In genomic region chr7:4613855-4614548, GRCh38 we compare ENCODE assay signal across 8 cellular contexts.
A peak's percentile ranks its signal among the peaks of the same experiment; 100 is the strongest.
DNase-seq lines count a peak whose midpoint lies in the region; ATAC-seq and TF ChIP-seq lines count a peak whose summit lies in the region.

No MANE protein-coding gene starts in this region.

- peaks cover 17% of the 10 kb centered on the region for H3K4me1 Mint-ChIP-seq in activated T-helper 1 cell treated with anti-CD3 and anti-CD28 coated beads, Interleukin-12 subunit alpha, Interleukin-12 subunit beta, Interleukin-2, Interleukin-4 antibody, amounts not matched to agents 30 ng/mL and 10 ng/mL and 1 ng/mL, durations not matched to agents 14 hours and 24 hours and 36 hours (ENCODE audit: low read depth)

- H3K79me2 ChIP-seq in parathyroid adenoma = no peaks in the 10 kb centered on the region

- no peaks in the 10 kb centered on the region for H3K27me3 Mint-ChIP-seq in activated T-helper 1 cell treated with anti-CD3 and anti-CD28 coated beads, Interleukin-12 subunit alpha, Interleukin-12 subunit beta, Interleukin-2, Interleukin-4 antibody, amounts not matched to agents 30 ng/mL and 10 ng/mL and 1 ng/mL, durations not matched to agents 14 hours and 24 hours and 36 hours (ENCODE audit: insufficient read depth)

- H3K9me3 ChIP-seq in BLaER1 treated with 17β-estradiol and CSF1 and Interleukin-3, amounts not matched to agents 10 nM and 100 nM (replicated peaks in 1 of 11) = no peaks in the 10 kb centered on the region
- no peaks in the 10 kb centered on the region for H3K9me3 ChIP-seq in SK-N-MC (ENCODE audit: low read depth, low read length)
- no peaks in the 10 kb centered on the region for H3K9me3 ChIP-seq in gastroesophageal sphincter
- H3K9me3 ChIP-seq in parathyroid adenoma (ENCODE audit: control insufficient read depth, low read length) = no peaks in the 10 kb centered on the region

- 47 to 59% methylated on average over 7 to 14 of the region's 15 CpGs for WGBS in gastroesophageal sphincter (ENCODE audit: low coverage in 1 of 2), 2 donors

- H3K27ac Mint-ChIP-seq in activated T-helper 1 cell treated with anti-CD3 and anti-CD28 coated beads, Interleukin-12 subunit alpha, Interleukin-12 subunit beta, Interleukin-2, Interleukin-4 antibody, amounts not matched to agents 30 ng/mL and 10 ng/mL and 1 ng/mL, durations not matched to agents 14 hours and 24 hours and 36 hours = no peak overlapping the region

- TF ChIP-seq CTCF in gastroesophageal sphincter (IDR thresholded peaks at IDR 0.05) (no peak), parathyroid adenoma (IDR thresholded peaks at IDR 0.05) (no peak)

- DNase-seq in SK-N-MC (ENCODE audit: low read depth, low spot score) (no peak), iPS-NIHi11 (ENCODE audit: low spot score) (no peak), NCI-H187 treated with DMSO at 0.1 percent for 48 hours (lab: John Stamatoyannopoulos, UW) (no peak)
- DNase-seq in activated T-helper 1 cell treated with anti-CD3 and anti-CD28 coated beads, Interleukin-12 subunit alpha, Interleukin-12 subunit beta, Interleukin-2, Interleukin-4 antibody, amounts not matched to agents 30 ng/mL and 10 ng/mL and 1 ng/mL, durations not matched to agents 14 hours and 24 hours and 36 hours (ENCODE audit: low spot score) = no peak
- DNase-seq in stimulated activated CD4-positive, alpha-beta T cell treated with anti-CD3 and anti-CD28 coated beads, Interleukin-2, amount 100 ng/mL, for 24 hours = no peak

- H3K4me1 ChIP-seq in BLaER1 treated with 17β-estradiol and CSF1 and Interleukin-3, amounts not matched to agents 10 nM and 100 nM = peaks cover 13 to 58% (median 20%) of the 10 kb centered on the region in 10 experiments
- H3K4me1 ChIP-seq in gastroesophageal sphincter (peaks cover 0 to 10% (median 6%) of the 10 kb centered on the region in 3 donors), parathyroid adenoma (peaks cover 18% of the 10 kb centered on the region)

- H3K9me3 Mint-ChIP-seq in activated T-helper 1 cell treated with anti-CD3 and anti-CD28 coated beads, Interleukin-12 subunit alpha, Interleukin-12 subunit beta, Interleukin-2, Interleukin-4 antibody, amounts not matched to agents 30 ng/mL and 10 ng/mL and 1 ng/mL, durations not matched to agents 14 hours and 24 hours and 36 hours = no peaks in the 10 kb centered on the region

- peak overlapping the region; percentile 95 for H2AFZ ChIP-seq in parathyroid adenoma

- H3K36me3 ChIP-seq in BLaER1 treated with 17β-estradiol and CSF1 and Interleukin-3, amounts not matched to agents 10 nM and 100 nM = no peaks in the 10 kb centered on the region
- no peaks in the 10 kb centered on the region for H3K36me3 ChIP-seq in SK-N-MC (ENCODE audit: insufficient read depth, low read length)
- no peaks in the 10 kb centered on the region for H3K36me3 ChIP-seq in gastroesophageal sphincter
- no peaks in the 10 kb centered on the region for H3K36me3 ChIP-seq in parathyroid adenoma (ENCODE audit: control insufficient read depth, insufficient read depth, low read length)

- TF ChIP-seq EP300 in gastroesophageal sphincter (IDR thresholded peaks at IDR 0.05) = no peak

- no peak for TF ChIP-seq POLR2A in gastroesophageal sphincter (IDR thresholded peaks at IDR 0.05)

- intact Hi-C loops in activated T-helper 1 cell treated with anti-CD3 and anti-CD28 coated beads, Interleukin-12 subunit alpha, Interleukin-12 subunit beta, Interleukin-2, Interleukin-4 antibody, amounts not matched to agents 30 ng/mL and 10 ng/mL and 1 ng/mL, durations not matched to agents 14 hours and 24 hours and 36 hours (cut with micrococcal nuclease) = loop anchor here (10.0 kb wide), 1 partner anchor 271 kb away; the partner anchor contains the start of gene RADIL

- no peaks in the 10 kb centered on the region for H4K20me1 ChIP-seq in BLaER1 treated with 17β-estradiol and CSF1 and Interleukin-3, amounts not matched to agents 10 nM and 100 nM

- H3K9ac ChIP-seq in BLaER1 treated with 17β-estradiol and CSF1 and Interleukin-3, amounts not matched to agents 10 nM and 100 nM = peak overlapping the region in 5 of 11 experiments; percentile 8 to 46 (median 23); a peak in 3 of 22 replicates
- H3K9ac ChIP-seq in SK-N-MC (ENCODE audit: insufficient read length) = peak overlapping the region; percentile 17
- H3K9ac ChIP-seq in parathyroid adenoma = no peak overlapping the region

- H3K36me3 Mint-ChIP-seq in activated T-helper 1 cell treated with anti-CD3 and anti-CD28 coated beads, Interleukin-12 subunit alpha, Interleukin-12 subunit beta, Interleukin-2, Interleukin-4 antibody, amounts not matched to agents 30 ng/mL and 10 ng/mL and 1 ng/mL, durations not matched to agents 14 hours and 24 hours and 36 hours (ENCODE audit: low read depth) = no peaks in the 10 kb centered on the region

- H3K4me2 ChIP-seq in BLaER1 treated with 17β-estradiol and CSF1 and Interleukin-3, amounts not matched to agents 10 nM and 100 nM = peak overlapping the region; percentile 61 to 95 (median 73)
- H3K4me2 ChIP-seq in parathyroid adenoma (ENCODE audit: low read length) = peak overlapping the region; percentile 33

- peaks cover 0 to 4% (median 0%) of the 10 kb centered on the region in 11 experiments; a peak in 1 of 22 replicates for H3K27me3 ChIP-seq in BLaER1 treated with 17β-estradiol and CSF1 and Interleukin-3, amounts not matched to agents 10 nM and 100 nM
- H3K27me3 ChIP-seq in gastroesophageal sphincter = no peaks in the 10 kb centered on the region
- H3K27me3 ChIP-seq in parathyroid adenoma (ENCODE audit: control insufficient read depth, insufficient read depth, low read length) = no peaks in the 10 kb centered on the region

- 0 out of 20 replicates have a peak overlapping the region, but pooled peaks of 1 of the 10 experiments have one; percentile 26 for H3K4me3 ChIP-seq in BLaER1 treated with 17β-estradiol and CSF1 and Interleukin-3, amounts not matched to agents 10 nM and 100 nM
- H3K4me3 ChIP-seq in SK-N-MC = peak overlapping the region; percentile 80
- peak overlapping the region in 1 of 2 donors; percentile 36 for H3K4me3 ChIP-seq in gastroesophageal sphincter
- H3K4me3 ChIP-seq in parathyroid adenoma (ENCODE audit: low read depth, low read length) = no peak overlapping the region

- peak; percentile 23 for ATAC-seq in gastroesophageal sphincter

- H3K4me3 Mint-ChIP-seq in activated T-helper 1 cell treated with anti-CD3 and anti-CD28 coated beads, Interleukin-12 subunit alpha, Interleukin-12 subunit beta, Interleukin-2, Interleukin-4 antibody, amounts not matched to agents 30 ng/mL and 10 ng/mL and 1 ng/mL, durations not matched to agents 14 hours and 24 hours and 36 hours = no peak overlapping the region

- H3K27ac ChIP-seq in BLaER1 treated with 17β-estradiol and CSF1 and Interleukin-3, amounts not matched to agents 10 nM and 100 nM = peak overlapping the region in 1 of 11 experiments; percentile 35; a peak in 3 of 22 replicates
- peak overlapping the region; percentile 83 for H3K27ac ChIP-seq in SK-N-MC
- H3K27ac ChIP-seq in gastroesophageal sphincter = peak overlapping the region in 3 of 4 donors; percentile 63 to 64 (median 64)
- peak overlapping the region; percentile 95 for H3K27ac ChIP-seq in parathyroid adenoma
